ENCODE assay signal across 23 cellular contexts in the genomic region with DNA sequence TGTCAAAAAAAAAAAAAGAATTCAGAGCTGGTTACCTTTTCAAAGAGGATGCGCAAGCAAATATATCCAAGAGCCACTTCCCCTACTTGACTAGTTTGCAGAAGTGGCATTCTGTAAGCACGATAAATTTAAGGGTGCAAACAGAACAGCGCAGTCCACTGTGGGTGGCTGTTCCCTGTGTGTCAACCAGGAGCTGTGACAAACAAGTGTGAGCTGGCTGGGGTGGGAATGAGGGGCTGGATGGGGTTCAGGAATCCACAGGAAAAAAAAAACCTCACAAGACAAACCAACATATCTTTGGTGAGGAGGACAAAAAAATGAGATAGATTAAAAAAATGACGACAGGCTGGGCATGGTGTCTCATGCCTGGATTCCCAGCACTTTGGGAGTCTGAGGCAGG.
"Had no signal": no experiment of that assay in that cellular context is flagged by ENCODE, and none has a peak within 500 bp of the region (broad histone marks: within the 10 kb centered on the region; RNA-seq: fewer than 3 reads in every experiment).

No MANE protein-coding gene starts in this region.

- H3K4me1 Mint-ChIP-seq: activated B cell treated with CpG ODN at 0.5 μM for 24 hours; activated CD4-positive, alpha-beta memory T cell treated with anti-CD3 and anti-CD28 coated beads, Interleukin-2, amount 10 ng/mL, durations not matched to agents 7 days and 5 days; activated naive CD4-positive, alpha-beta T cell treated with anti-CD3 and anti-CD28 coated beads, Interleukin-2, amount 50 U/mL, for 24 hours; T-helper 17 cell had no signal

- H3K9me3 Mint-ChIP-seq: activated B cell treated with CpG ODN at 0.5 μM for 24 hours; activated CD4-positive, alpha-beta memory T cell treated with anti-CD3 and anti-CD28 coated beads, Interleukin-2, amount 10 ng/mL, durations not matched to agents 7 days and 5 days; activated naive CD4-positive, alpha-beta T cell treated with anti-CD3 and anti-CD28 coated beads, Interleukin-2, amount 50 U/mL, for 24 hours; activated T-helper 1 cell treated with anti-CD3 and anti-CD28 coated beads, Interleukin-12 subunit alpha, Interleukin-12 subunit beta, Interleukin-2, Interleukin-4 antibody, amounts not matched to agents 30 ng/mL and 10 ng/mL and 1 ng/mL, durations not matched to agents 14 hours and 24 hours and 36 hours had no signal

- ATAC-seq: K562, T-helper 17 cell had no signal

- H3K27me3 Mint-ChIP-seq: activated B cell treated with CpG ODN at 0.5 μM for 24 hours; activated CD4-positive, alpha-beta memory T cell treated with anti-CD3 and anti-CD28 coated beads, Interleukin-2, amount 10 ng/mL, durations not matched to agents 7 days and 5 days; activated naive CD4-positive, alpha-beta T cell treated with anti-CD3 and anti-CD28 coated beads, Interleukin-2, amount 50 U/mL, for 24 hours; T-helper 17 cell had no signal

- DNase-seq: activated B cell treated with CpG ODN at 0.5 μM for 24 hours; activated CD4-positive, alpha-beta memory T cell treated with anti-CD3 and anti-CD28 coated beads, Interleukin-2, amount 10 ng/mL, durations not matched to agents 7 days and 5 days; activated CD4-positive, alpha-beta T cell treated with anti-CD3 and anti-CD28 coated beads for 1 hour; activated CD4-positive, alpha-beta T cell treated with anti-CD3 and anti-CD28 coated beads, Interleukin-2, amount 50 U/mL, for 1 hour; activated CD8-positive, alpha-beta memory T cell treated with anti-CD3 and anti-CD28 coated beads, Interleukin-2, amount 50 U/mL, for 4 hours; activated effector memory CD4-positive, alpha-beta T cell treated with Interleukin-2 at 50 U/mL for 16 hours; activated naive CD4-positive, alpha-beta T cell; caudate nucleus; Karpas-422; NCI-H1092 treated with DMSO at 0.1 percent for 48 hours; NCI-H1417 treated with DMSO at 0.1 percent for 48 hours; NCI-H1694; NCI-H2029; NCI-H345; NCI-H510A; NCI-H526 treated with DMSO at 0.1 percent for 48 hours; NCI-H82; SIG-M5; T-helper 17 cell; T-helper 9 cell had no signal

- H3K27ac Mint-ChIP-seq: activated B cell treated with CpG ODN at 0.5 μM for 24 hours; activated CD4-positive, alpha-beta memory T cell treated with anti-CD3 and anti-CD28 coated beads, Interleukin-2, amount 10 ng/mL, durations not matched to agents 7 days and 5 days; activated naive CD4-positive, alpha-beta T cell treated with anti-CD3 and anti-CD28 coated beads, Interleukin-2, amount 50 U/mL, for 24 hours; activated T-helper 1 cell treated with anti-CD3 and anti-CD28 coated beads, Interleukin-12 subunit alpha, Interleukin-12 subunit beta, Interleukin-2, Interleukin-4 antibody, amounts not matched to agents 30 ng/mL and 10 ng/mL and 1 ng/mL, durations not matched to agents 14 hours and 24 hours and 36 hours; T-helper 17 cell had no signal

- H3K4me3 Mint-ChIP-seq: activated B cell treated with CpG ODN at 0.5 μM for 24 hours; activated CD4-positive, alpha-beta memory T cell treated with anti-CD3 and anti-CD28 coated beads, Interleukin-2, amount 10 ng/mL, durations not matched to agents 7 days and 5 days; activated naive CD4-positive, alpha-beta T cell treated with anti-CD3 and anti-CD28 coated beads, Interleukin-2, amount 50 U/mL, for 24 hours; activated T-helper 1 cell treated with anti-CD3 and anti-CD28 coated beads, Interleukin-12 subunit alpha, Interleukin-12 subunit beta, Interleukin-2, Interleukin-4 antibody, amounts not matched to agents 30 ng/mL and 10 ng/mL and 1 ng/mL, durations not matched to agents 14 hours and 24 hours and 36 hours; T-helper 17 cell had no signal
